30 cellular contexts compared by ENCODE assay signal in genomic region chr2:95006661-95007060, GRCh38. TPM values are rescaled to one million over a fixed set of nuclear protein-coding genes. Genes with fewer than 3 reads are reported as not detected.
"Had no signal": no experiment of that assay in that cellular context is flagged by ENCODE, and none has a peak within 500 bp of the region (broad histone marks: within the 10 kb centered on the region; RNA-seq: fewer than 3 reads in every experiment).

No MANE protein-coding gene starts in this region.

- H3K27ac Mint-ChIP-seq: activated B cell treated with CpG ODN at 0.5 μM for 24 hours; activated CD8-positive, alpha-beta memory T cell treated with anti-CD3 and anti-CD28 coated beads, Interleukin-2, amount 10 ng/mL, durations not matched to agents 7 days and 5 days; activated CD8-positive, alpha-beta T cell treated with anti-CD3 and anti-CD28 coated beads, Interleukin-2, amount 10 ng/mL, durations not matched to agents 7 days and 5 days; activated naive CD4-positive, alpha-beta T cell treated with anti-CD3 and anti-CD28 coated beads, Interleukin-2, amount 50 U/mL, for 24 hours; activated T-helper 2 cell treated with anti-CD3 and anti-CD28 coated beads, Interferon-gamma antibody, Interleukin-2, Interleukin-4, amounts not matched to agents 10 μg/mL and 5 μg/mL and 100 μg/mL, durations not matched to agents 14 hours and 24 hours and 36 hours; dendritic cell treated with granulocyte-macrophage colony-stimulating factor and Interleukin-4, amounts not matched to agents 40 ng/mL and 50 ng/mL, for 4 days; endodermal cell; nephron progenitor cell; T-helper 17 cell had no signal

- H3K27ac ChIP-seq: adrenal gland, foreskin keratinocyte, parathyroid adenoma, testis had no signal

- H3K9me3 Mint-ChIP-seq: activated B cell treated with CpG ODN at 0.5 μM for 24 hours; activated naive CD4-positive, alpha-beta T cell treated with anti-CD3 and anti-CD28 coated beads, Interleukin-2, amount 50 U/mL, for 24 hours; activated T-helper 2 cell treated with anti-CD3 and anti-CD28 coated beads, Interferon-gamma antibody, Interleukin-2, Interleukin-4, amounts not matched to agents 10 μg/mL and 5 μg/mL and 100 μg/mL, durations not matched to agents 14 hours and 24 hours and 36 hours; dendritic cell treated with granulocyte-macrophage colony-stimulating factor and Interleukin-4, amounts not matched to agents 40 ng/mL and 50 ng/mL, for 4 days; endodermal cell had no signal

- H3K4me1 ChIP-seq: adrenal gland, foreskin keratinocyte, parathyroid adenoma, testis, transverse colon had no signal

- ATAC-seq: activated CD8-positive, alpha-beta memory T cell treated with anti-CD3 and anti-CD28 coated beads, Interleukin-2, amount 10 ng/mL, durations not matched to agents 7 days and 5 days; activated CD8-positive, alpha-beta T cell treated with anti-CD3 and anti-CD28 coated beads, Interleukin-2, amount 10 ng/mL, durations not matched to agents 7 days and 5 days; esophagus mucosa; foreskin keratinocyte; left ventricle myocardium superior; right cardiac atrium; SK-N-SH treated with all-trans-retinoic acid at 6 μM for 48 hours; T-helper 17 cell had no signal

- H3K4me3 ChIP-seq: adrenal gland, heart right ventricle, testis, transverse colon had no signal

- H3K4me3 Mint-ChIP-seq: activated B cell treated with CpG ODN at 0.5 μM for 24 hours; activated CD8-positive, alpha-beta memory T cell treated with anti-CD3 and anti-CD28 coated beads, Interleukin-2, amount 10 ng/mL, durations not matched to agents 7 days and 5 days; activated CD8-positive, alpha-beta T cell treated with anti-CD3 and anti-CD28 coated beads, Interleukin-2, amount 10 ng/mL, durations not matched to agents 7 days and 5 days; activated naive CD4-positive, alpha-beta T cell treated with anti-CD3 and anti-CD28 coated beads, Interleukin-2, amount 50 U/mL, for 24 hours; dendritic cell treated with granulocyte-macrophage colony-stimulating factor and Interleukin-4, amounts not matched to agents 40 ng/mL and 50 ng/mL, for 4 days; endodermal cell; nephron progenitor cell; T-helper 17 cell had no signal

- H3K36me3 Mint-ChIP-seq: activated CD8-positive, alpha-beta memory T cell treated with anti-CD3 and anti-CD28 coated beads, Interleukin-2, amount 10 ng/mL, durations not matched to agents 7 days and 5 days; activated naive CD4-positive, alpha-beta T cell treated with anti-CD3 and anti-CD28 coated beads, Interleukin-2, amount 50 U/mL, for 24 hours had no signal

- H3K9ac ChIP-seq: parathyroid adenoma had no signal

- DNase-seq: activated B cell treated with CpG ODN at 0.5 μM for 24 hours; activated CD8-positive, alpha-beta memory T cell treated with anti-CD3 and anti-CD28 coated beads, Interleukin-2, amount 10 ng/mL, durations not matched to agents 7 days and 5 days; activated CD8-positive, alpha-beta T cell treated with anti-CD3 and anti-CD28 coated beads, Interleukin-2, amount 10 ng/mL, durations not matched to agents 7 days and 5 days; activated T-cell treated with anti-CD3 and anti-CD28 coated beads, Interleukin-2, amount 50 U/mL, for 48 hours; adrenal gland; central memory CD4-positive, alpha-beta T cell; endodermal cell; foreskin keratinocyte; heart right ventricle; kidney glomerular epithelial cell; left ventricle myocardium superior; nephron progenitor cell; occipital lobe; right cardiac atrium; stimulated activated CD4-positive, alpha-beta T cell treated with anti-CD3 and anti-CD28 coated beads, Interleukin-2, amount 100 ng/mL, for 48 hours; stimulated activated naive CD4-positive, alpha-beta T cell treated with Interleukin-2 at 50 U/mL for 16 hours; T-helper 17 cell; testis; transverse colon had no signal

- H3K27me3 Mint-ChIP-seq: dendritic cell treated with granulocyte-macrophage colony-stimulating factor and Interleukin-4, amounts not matched to agents 40 ng/mL and 50 ng/mL, for 4 days had no signal

- H3K36me3 ChIP-seq: adrenal gland, heart right ventricle, transverse colon had no signal

- H3K9me3 ChIP-seq: adrenal gland, heart right ventricle, testis, transverse colon had no signal

- H2AFZ ChIP-seq: parathyroid adenoma had no signal

- FAIRE-seq: astrocyte, urothelium cell line had no signal

- H3K27me3 ChIP-seq: adrenal gland, testis, transverse colon had no signal

- H3K79me2 ChIP-seq: parathyroid adenoma had no signal

- H3K4me1 Mint-ChIP-seq: activated B cell treated with CpG ODN at 0.5 μM for 24 hours, endodermal cell had no signal

RNA-seq across cellular contexts. Expression of gene MAL, which starts 18.8 kb away (rescaled TPM):
- total RNA-seq: activated B cell treated with CpG ODN at 0.5 μM for 24 hours, endodermal cell, foreskin keratinocyte, lung microvascular endothelial cell, mesenteric fat pad, occipital lobe, pulmonary artery endothelial cell had no signal
- polyA plus RNA-seq: foreskin keratinocyte had no signal
